16 cellular contexts compared by ENCODE assay signal in genomic region chr12:62847709-62848108, GRCh38.
"Had no signal": no experiment of that assay in that cellular context is flagged by ENCODE, and none has a peak within 500 bp of the region (broad histone marks: within the 10 kb centered on the region; RNA-seq: fewer than 3 reads in every experiment).

No MANE protein-coding gene starts in this region.

- H3K36me3 ChIP-seq: breast epithelium, pancreas, sigmoid colon, thyroid gland had no signal

- H3K27ac ChIP-seq: sigmoid colon, thyroid gland had no signal

- H3K36me3 Mint-ChIP-seq: activated naive CD8-positive, alpha-beta T cell; mesothelial cell of epicardium; stimulated activated effector memory CD8-positive, alpha-beta T cell treated with anti-CD3 and anti-CD28 coated beads, Interleukin-12 subunit alpha, Interleukin-12 subunit beta, amount 100 ng/mL, for 72 hours had no signal

- H3K27me3 ChIP-seq: breast epithelium, pancreas, sigmoid colon, thyroid gland had no signal

- DNase-seq: activated CD4-positive, alpha-beta memory T cell treated with anti-CD3 and anti-CD28 coated beads, Interleukin-2, amount 10 ng/mL, durations not matched to agents 7 days and 5 days; activated CD4-positive, alpha-beta T cell treated with anti-CD3 and anti-CD28 coated beads for 4 hours; activated gamma-delta T cell; amygdala; hypothalamus; kidney; pancreas; sigmoid colon; stimulated activated CD4-positive, alpha-beta T cell treated with anti-CD3 and anti-CD28 coated beads, Interleukin-12 subunit alpha, Interleukin-12 subunit beta, amount 100 ng/mL, for 4 hours; thyroid gland had no signal

- H3K4me1 Mint-ChIP-seq: activated CD4-positive, alpha-beta memory T cell treated with anti-CD3 and anti-CD28 coated beads, Interleukin-2, amount 10 ng/mL, durations not matched to agents 7 days and 5 days; neural crest cell; stimulated activated effector memory CD8-positive, alpha-beta T cell treated with anti-CD3 and anti-CD28 coated beads, Interleukin-12 subunit alpha, Interleukin-12 subunit beta, amount 100 ng/mL, for 72 hours had no signal

- H3K4me1 ChIP-seq: breast epithelium, sigmoid colon, thyroid gland had no signal

- H3K27ac Mint-ChIP-seq: activated CD4-positive, alpha-beta memory T cell treated with anti-CD3 and anti-CD28 coated beads, Interleukin-2, amount 10 ng/mL, durations not matched to agents 7 days and 5 days; activated naive CD8-positive, alpha-beta T cell; mesothelial cell of epicardium; stimulated activated effector memory CD8-positive, alpha-beta T cell treated with anti-CD3 and anti-CD28 coated beads, Interleukin-12 subunit alpha, Interleukin-12 subunit beta, amount 100 ng/mL, for 72 hours; T-helper 1 cell treated with Interleukin-12 subunit alpha and Interleukin-12 subunit beta and Interleukin-4 antibody, amounts not matched to agents 30 μg/mL and 1 μg/mL, for 36 hours had no signal

- H3K9me3 Mint-ChIP-seq: activated CD4-positive, alpha-beta memory T cell treated with anti-CD3 and anti-CD28 coated beads, Interleukin-2, amount 10 ng/mL, durations not matched to agents 7 days and 5 days; mesothelial cell of epicardium; neural crest cell; stimulated activated effector memory CD8-positive, alpha-beta T cell treated with anti-CD3 and anti-CD28 coated beads, Interleukin-12 subunit alpha, Interleukin-12 subunit beta, amount 100 ng/mL, for 72 hours; T-helper 1 cell treated with Interleukin-12 subunit alpha and Interleukin-12 subunit beta and Interleukin-4 antibody, amounts not matched to agents 30 μg/mL and 1 μg/mL, for 36 hours had no signal

- H3K4me3 ChIP-seq: breast epithelium, pancreas, sigmoid colon, thyroid gland had no signal

- H3K9me3 ChIP-seq: breast epithelium, pancreas, sigmoid colon, thyroid gland had no signal

- H3K4me3 Mint-ChIP-seq: activated CD4-positive, alpha-beta memory T cell treated with anti-CD3 and anti-CD28 coated beads, Interleukin-2, amount 10 ng/mL, durations not matched to agents 7 days and 5 days; activated naive CD8-positive, alpha-beta T cell; mesothelial cell of epicardium; neural crest cell; stimulated activated effector memory CD8-positive, alpha-beta T cell treated with anti-CD3 and anti-CD28 coated beads, Interleukin-12 subunit alpha, Interleukin-12 subunit beta, amount 100 ng/mL, for 72 hours; T-helper 1 cell treated with Interleukin-12 subunit alpha and Interleukin-12 subunit beta and Interleukin-4 antibody, amounts not matched to agents 30 μg/mL and 1 μg/mL, for 36 hours had no signal
